Comparison of ENCODE assay signal across 22 cellular contexts in the genomic region with DNA sequence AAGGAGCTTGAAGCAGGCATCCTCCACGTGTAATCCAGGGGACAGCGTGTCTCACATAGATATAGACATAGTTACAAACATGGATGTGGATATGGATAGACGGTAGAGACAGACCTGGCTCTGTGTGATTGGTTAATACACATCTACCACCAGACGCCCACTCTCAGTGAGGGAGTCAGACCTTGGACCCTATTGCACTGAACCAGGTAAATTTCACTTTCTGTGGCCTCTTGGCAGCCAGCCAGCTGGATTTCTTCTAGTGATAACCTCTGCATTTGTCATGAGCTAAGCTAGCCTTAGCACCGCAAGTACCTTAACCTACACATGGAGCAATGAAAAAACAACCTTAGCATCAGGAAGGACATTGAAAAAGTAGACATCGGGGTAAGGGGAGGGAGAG.
"Had no signal": no experiment of that assay in that cellular context is flagged by ENCODE, and none has a peak within 500 bp of the region (broad histone marks: within the 10 kb centered on the region; RNA-seq: fewer than 3 reads in every experiment).

No MANE protein-coding gene starts in this region.

- H3K36me3 Mint-ChIP-seq: activated naive CD4-positive, alpha-beta T cell treated with anti-CD3 and anti-CD28 coated beads, Interleukin-2, amount 50 U/mL, for 72 hours; WTC11 had no signal

- H3K9me3 Mint-ChIP-seq: activated naive CD4-positive, alpha-beta T cell treated with anti-CD3 and anti-CD28 coated beads, Interleukin-2, amount 50 U/mL, for 72 hours; activated naive CD8-positive, alpha-beta T cell treated with anti-CD3 and anti-CD28 coated beads, Interleukin-2, amount 50 U/mL, for 24 hours; T-helper 1 cell treated with Interleukin-12 subunit alpha and Interleukin-12 subunit beta and Interleukin-4 antibody, amounts not matched to agents 30 μg/mL and 1 μg/mL, for 36 hours; WTC11 had no signal

- H3K4me3 Mint-ChIP-seq: activated CD8-positive, alpha-beta T cell treated with anti-CD3 and anti-CD28 coated beads, Interleukin-2, amount 10 ng/mL, durations not matched to agents 7 days and 5 days; activated naive CD8-positive, alpha-beta T cell treated with anti-CD3 and anti-CD28 coated beads, Interleukin-2, amount 50 U/mL, for 24 hours; T-helper 1 cell treated with Interleukin-12 subunit alpha and Interleukin-12 subunit beta and Interleukin-4 antibody, amounts not matched to agents 30 μg/mL and 1 μg/mL, for 36 hours; WTC11 had no signal

- H3K27ac ChIP-seq: brain microvascular endothelial cell, cardiac muscle cell had no signal

- H3K36me3 ChIP-seq: brain microvascular endothelial cell, cardiac muscle cell had no signal

- H3K27me3 ChIP-seq: brain microvascular endothelial cell had no signal

- H3K4me3 ChIP-seq: cardiac muscle cell had no signal

- ATAC-seq: activated CD8-positive, alpha-beta T cell treated with anti-CD3 and anti-CD28 coated beads, Interleukin-2, amount 10 ng/mL, durations not matched to agents 7 days and 5 days; activated naive CD4-positive, alpha-beta T cell treated with anti-CD3 and anti-CD28 coated beads, Interleukin-2, amount 50 U/mL, for 72 hours; activated naive CD8-positive, alpha-beta T cell treated with anti-CD3 and anti-CD28 coated beads, Interleukin-2, amount 50 U/mL, for 24 hours; PC-3; WTC11 had no signal

- H3K27ac Mint-ChIP-seq: activated CD8-positive, alpha-beta T cell treated with anti-CD3 and anti-CD28 coated beads, Interleukin-2, amount 10 ng/mL, durations not matched to agents 7 days and 5 days; activated naive CD4-positive, alpha-beta T cell treated with anti-CD3 and anti-CD28 coated beads, Interleukin-2, amount 50 U/mL, for 72 hours; activated naive CD8-positive, alpha-beta T cell treated with anti-CD3 and anti-CD28 coated beads, Interleukin-2, amount 50 U/mL, for 24 hours; T-helper 1 cell treated with Interleukin-12 subunit alpha and Interleukin-12 subunit beta and Interleukin-4 antibody, amounts not matched to agents 30 μg/mL and 1 μg/mL, for 36 hours; WTC11 had no signal

- H3K4me1 Mint-ChIP-seq: activated naive CD8-positive, alpha-beta T cell treated with anti-CD3 and anti-CD28 coated beads, Interleukin-2, amount 50 U/mL, for 24 hours; WTC11 had no signal

- DNase-seq: activated CD4-positive, alpha-beta T cell treated with anti-CD3 and anti-CD28 coated beads for 48 hours; activated CD4-positive, alpha-beta T cell treated with anti-CD3 and anti-CD28 coated beads, Interleukin-2, amount 50 U/mL, for 4 hours; activated CD4-positive, CD25-positive, alpha-beta regulatory T cell treated with anti-CD3 and anti-CD28 coated beads, Interleukin-2, amount 50 U/mL, for 72 hours; activated CD8-positive, alpha-beta memory T cell treated with anti-CD3 and anti-CD28 coated beads, Interleukin-2, amount 50 U/mL, for 48 hours; activated CD8-positive, alpha-beta T cell treated with anti-CD3 and anti-CD28 coated beads, Interleukin-2, amount 10 ng/mL, durations not matched to agents 7 days and 5 days; activated naive CD8-positive, alpha-beta T cell treated with anti-CD3 and anti-CD28 coated beads, Interleukin-2, amount 50 U/mL, for 24 hours; activated T-cell treated with anti-CD3 and anti-CD28 coated beads, Interleukin-2, amount 50 U/mL, for 1 hour; amygdala; brain microvascular endothelial cell; Kasumi-1; NCI-H1105 treated with DMSO at 0.1 percent for 48 hours; NCI-H1694; NCI-H2029; NCI-H2107; NCI-H510A treated with DMSO at 0.1 percent for 48 hours; PC-3; SHP77 treated with DMSO at 0.1 percent for 48 hours had no signal

- FAIRE-seq: RCC 7860 had no signal
